Comparison of ENCODE assay signal across 8 cellular contexts in the genomic region with DNA sequence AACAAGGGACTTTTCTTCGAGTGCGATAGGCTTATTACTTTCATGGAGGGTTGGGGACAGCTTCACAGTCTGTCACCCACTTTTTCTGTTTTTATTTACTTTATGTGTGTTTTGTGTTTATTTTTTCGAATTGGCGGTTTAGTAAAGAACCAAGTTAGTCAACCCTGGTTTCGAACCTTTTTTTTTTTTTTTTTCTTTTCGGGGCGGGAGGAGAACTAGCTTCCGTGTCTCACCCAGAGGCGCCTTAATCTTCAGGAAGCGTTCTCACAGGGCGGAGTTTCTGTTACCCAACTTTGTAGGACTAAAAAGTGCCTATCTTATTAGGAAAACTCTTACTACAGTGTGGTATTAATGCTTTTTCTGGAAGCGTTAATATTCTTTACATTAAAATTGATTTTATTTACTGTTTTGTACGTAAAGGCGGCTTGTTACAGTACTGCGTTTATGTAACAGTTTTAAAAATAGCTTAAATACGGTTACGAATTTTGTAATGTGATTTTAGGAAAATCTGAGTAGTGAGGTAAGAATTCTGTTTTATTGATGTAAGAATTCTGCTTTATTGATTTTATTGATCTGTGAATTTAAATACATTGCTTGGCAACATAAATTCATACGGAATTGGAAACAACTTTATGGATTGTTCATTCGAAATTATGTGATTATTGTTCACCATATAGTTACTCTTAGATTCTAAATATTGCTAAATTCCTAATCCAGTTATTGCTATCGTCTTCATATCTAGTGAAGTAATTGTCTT. TPM values are rescaled to one million over a fixed set of nuclear protein-coding genes. Genes with fewer than 3 reads are reported as not detected.
A peak's percentile ranks its signal among the peaks of the same experiment; 100 is the strongest.
DNase-seq lines count a peak whose midpoint lies in the region; ATAC-seq, FAIRE-seq and TF ChIP-seq lines count a peak whose summit lies in the region.

No MANE protein-coding gene starts in this region.

- DNase-seq in DMS79 treated with DMSO at 0.1 percent for 48 hours (lab: John Stamatoyannopoulos, UW) = peak; percentile 42
- DNase-seq in LHCN-M2 (ENCODE audit: low read depth) = peak; percentile 67
- DNase-seq in T-helper 22 cell (ENCODE audit: low read depth) = peak; percentile 49
- peak; percentile 21 for DNase-seq in effector CD8-positive, alpha-beta T cell (lab: John Stamatoyannopoulos, UW)
- DNase-seq in mesenchymal stem cell = peak; percentile 85
- peak in 3 of 49 donors; percentile 3 to 17 (median 4) for DNase-seq in substantia nigra (lab: John Stamatoyannopoulos, UW)
- DNase-seq in D721Med (ENCODE audit: insufficient read length, low spot score) = no peak

- peak; percentile 19 for ATAC-seq in GM21390 (IDR thresholded peaks at IDR 0.05; ENCODE audit: unreplicated experiment)

- peak overlapping the region; percentile 21 for H2BK5ac ChIP-seq in mesenchymal stem cell (ENCODE audit: low read depth, low read length, poor library complexity, severe bottlenecking)

- H2BK120ac ChIP-seq in mesenchymal stem cell (ENCODE audit: low read depth, low read length) = no peak overlapping the region

- H2BK12ac ChIP-seq in mesenchymal stem cell (ENCODE audit: low read length in 2 of 2) = peak overlapping the region in 1 of 2 experiments; percentile 10

- H3K36me3 ChIP-seq in mesenchymal stem cell (ENCODE audit: control insufficient read depth in 1 of 2, insufficient read depth in 2 of 2, low read depth in 1 of 2, low read length in 2 of 2) = peaks cover 19 to 35% of the 10 kb centered on the region in 2 experiments

- no peak for TF ChIP-seq CTCF in D721Med (IDR thresholded peaks at IDR 0.05; ENCODE audit: insufficient read depth, missing control alignments)

- no peak overlapping the region for H4K91ac ChIP-seq in mesenchymal stem cell (ENCODE audit: low read length)

- peak overlapping the region; percentile 79 for H3K27ac ChIP-seq in mesenchymal stem cell (ENCODE audit: low read length, poor library complexity, severe bottlenecking)
- H3K27ac ChIP-seq in substantia nigra (ENCODE audit: low read depth, low read length, poor library complexity, severe bottlenecking) = peak overlapping the region; percentile 85

- H3K14ac ChIP-seq in mesenchymal stem cell (ENCODE audit: low read length in 2 of 2) = no peak overlapping the region

- peak overlapping the region; percentile 99 for H2AK5ac ChIP-seq in mesenchymal stem cell (ENCODE audit: low read length, severe bottlenecking)

- H3K79me1 ChIP-seq in mesenchymal stem cell (replicated peaks; ENCODE audit: low read length, poor library complexity, severe bottlenecking) = peaks cover 7% of the 10 kb centered on the region

- H2AFZ ChIP-seq in mesenchymal stem cell (ENCODE audit: low read depth, low read length) = no peak overlapping the region

- peak overlapping the region; percentile 51 to 99 for H3K4ac ChIP-seq in mesenchymal stem cell (ENCODE audit: low read depth in 1 of 2, low read length in 2 of 2)

- peak overlapping the region; percentile 3 for H3K4me2 ChIP-seq in mesenchymal stem cell (ENCODE audit: low read length, poor library complexity, severe bottlenecking)

- H3K9ac ChIP-seq in mesenchymal stem cell (ENCODE audit: low read length) = peak overlapping the region; percentile 99

- H3K9me3 ChIP-seq in mesenchymal stem cell (ENCODE audit: control insufficient read depth, low read length) = no peaks in the 10 kb centered on the region

- H3K4me3 ChIP-seq in mesenchymal stem cell (ENCODE audit: insufficient read depth in 1 of 2, low read depth in 1 of 2, low read length in 2 of 2) = peak overlapping the region; percentile 89

- H2BK15ac ChIP-seq in mesenchymal stem cell (ENCODE audit: low read depth, poor library complexity, severe bottlenecking) = peak overlapping the region; percentile 36

- H3K18ac ChIP-seq in mesenchymal stem cell (ENCODE audit: low read depth in 1 of 2, low read length in 2 of 2) = peak overlapping the region; percentile 96 to 97

- H4K8ac ChIP-seq in mesenchymal stem cell (ENCODE audit: low read length) = peak overlapping the region; percentile 55

- WGBS in mesenchymal stem cell = under 1% methylated on average over 11 of the region's 20 CpGs

- FAIRE-seq in D721Med (lab: Jason Lieb, UNC) = no peak

- H3K27me3 ChIP-seq in mesenchymal stem cell (ENCODE audit: control insufficient read depth in 1 of 2, insufficient read depth in 1 of 2, low read length in 2 of 2) = no peaks in the 10 kb centered on the region

- peaks cover 16% of the 10 kb centered on the region for H3K4me1 ChIP-seq in mesenchymal stem cell (ENCODE audit: control insufficient read depth, insufficient read depth, low read depth, low read length)

- H3K23ac ChIP-seq in mesenchymal stem cell (ENCODE audit: low read length in 2 of 2) = peak overlapping the region in 1 of 2 experiments; percentile 37

RNA-seq across cellular contexts. Expression of gene ZNF207, which starts 0.9 kb away (rescaled TPM):
- 141 and 157 TPM in 2 replicates for total RNA-seq in LHCN-M2 (2014; rRNA removed)
- 102 TPM for polyA plus RNA-seq in LHCN-M2 (2012)
- polyA plus RNA-seq in mesenchymal stem cell (2013, experiment 1 of 2) = 150 TPM
- 155 TPM for polyA plus RNA-seq in mesenchymal stem cell (2013, experiment 2 of 2)

RNA-seq across cellular contexts. Expression of gene C17orf75, which starts 8.9 kb away (rescaled TPM):
- total RNA-seq in LHCN-M2 (2014; rRNA removed) = 12.8 and 16.4 TPM in 2 replicates
- polyA plus RNA-seq in LHCN-M2 (2012) = 9.3 TPM
- 9.6 TPM for polyA plus RNA-seq in mesenchymal stem cell (2013, experiment 1 of 2)
- 12.3 TPM for polyA plus RNA-seq in mesenchymal stem cell (2013, experiment 2 of 2)
